20 cellular contexts compared by ENCODE assay signal in the genomic region with DNA sequence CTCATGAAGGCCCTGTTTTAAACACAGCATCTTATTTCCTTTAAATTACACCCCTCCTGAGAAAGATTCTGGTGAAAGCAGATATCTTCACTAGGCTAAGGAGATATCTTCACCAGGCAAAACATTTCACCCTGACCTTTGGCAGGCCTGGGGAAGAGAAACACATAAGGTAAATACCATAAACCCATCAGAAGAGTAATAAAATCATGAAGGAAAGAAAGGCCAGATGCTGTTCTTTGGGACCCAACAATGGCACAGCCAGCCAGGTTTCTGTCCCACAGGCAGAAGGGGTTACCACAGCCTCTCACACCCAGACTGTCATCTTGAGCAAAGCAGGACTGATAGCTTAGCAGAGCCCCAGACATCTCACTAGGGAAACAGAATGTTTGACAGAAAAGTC.
"Had no signal": no experiment of that assay in that cellular context is flagged by ENCODE, and none has a peak within 500 bp of the region (broad histone marks: within the 10 kb centered on the region; RNA-seq: fewer than 3 reads in every experiment).

No MANE protein-coding gene starts in this region.

- H3K9me3 ChIP-seq: ascending aorta, breast epithelium had no signal

- H3K9me3 Mint-ChIP-seq: activated naive CD4-positive, alpha-beta T cell treated with anti-CD3 and anti-CD28 coated beads, Interleukin-2, amount 10 ng/mL, durations not matched to agents 7 days and 5 days; activated T-helper 2 cell treated with anti-CD3 and anti-CD28 coated beads, Interferon-gamma antibody, Interleukin-2, Interleukin-4, amounts not matched to agents 10 μg/mL and 5 μg/mL and 100 μg/mL, durations not matched to agents 14 hours and 24 hours and 36 hours; dendritic cell treated with granulocyte-macrophage colony-stimulating factor and Interleukin-4, amounts not matched to agents 40 ng/mL and 50 ng/mL, for 4 days; effector memory CD8-positive, alpha-beta T cell; naive thymus-derived CD8-positive, alpha-beta T cell; type B pancreatic cell had no signal

- DNase-seq: activated CD4-positive, alpha-beta T cell treated with anti-CD3 and anti-CD28 coated beads, Interleukin-2, amount 50 U/mL, for 4 hours; activated CD4-positive, CD25-positive, alpha-beta regulatory T cell treated with anti-CD3 and anti-CD28 coated beads, Interleukin-2, amount 50 U/mL, for 72 hours; activated naive CD4-positive, alpha-beta T cell treated with anti-CD3 and anti-CD28 coated beads, Interleukin-2, amount 10 ng/mL, durations not matched to agents 7 days and 5 days; cerebellar nuclear complex; effector memory CD8-positive, alpha-beta T cell; head of caudate nucleus; immature natural killer cell; naive thymus-derived CD8-positive, alpha-beta T cell; posterior cingulate gyrus; right cardiac atrium; stimulated activated naive CD8-positive, alpha-beta T cell treated with anti-CD3 and anti-CD28 coated beads, Interleukin-15, Interleukin-2, amounts not matched to agents 100 U/mL and 50 U/mL, for 24 hours; T-helper 1 cell; T1000 had no signal

- H3K27me3 Mint-ChIP-seq: dendritic cell treated with granulocyte-macrophage colony-stimulating factor and Interleukin-4, amounts not matched to agents 40 ng/mL and 50 ng/mL, for 4 days had no signal

- H3K4me1 ChIP-seq: ascending aorta, breast epithelium had no signal

- H3K4me1 Mint-ChIP-seq: activated naive CD4-positive, alpha-beta T cell treated with anti-CD3 and anti-CD28 coated beads, Interleukin-2, amount 10 ng/mL, durations not matched to agents 7 days and 5 days; immature natural killer cell; naive thymus-derived CD8-positive, alpha-beta T cell had no signal

- H3K4me3 ChIP-seq: ascending aorta, breast epithelium, lung, smooth muscle cell had no signal

- H3K4me3 Mint-ChIP-seq: activated naive CD4-positive, alpha-beta T cell treated with anti-CD3 and anti-CD28 coated beads, Interleukin-2, amount 10 ng/mL, durations not matched to agents 7 days and 5 days; dendritic cell treated with granulocyte-macrophage colony-stimulating factor and Interleukin-4, amounts not matched to agents 40 ng/mL and 50 ng/mL, for 4 days; effector memory CD8-positive, alpha-beta T cell; immature natural killer cell; naive thymus-derived CD8-positive, alpha-beta T cell; type B pancreatic cell had no signal

- ATAC-seq: effector memory CD8-positive, alpha-beta T cell; naive thymus-derived CD8-positive, alpha-beta T cell; right cardiac atrium; stimulated activated naive CD8-positive, alpha-beta T cell treated with anti-CD3 and anti-CD28 coated beads, Interleukin-15, Interleukin-2, amounts not matched to agents 100 U/mL and 50 U/mL, for 24 hours had no signal

- H3K36me3 Mint-ChIP-seq: activated naive CD4-positive, alpha-beta T cell treated with anti-CD3 and anti-CD28 coated beads, Interleukin-2, amount 10 ng/mL, durations not matched to agents 7 days and 5 days; immature natural killer cell; naive thymus-derived CD8-positive, alpha-beta T cell; type B pancreatic cell had no signal

- H3K27me3 ChIP-seq: ascending aorta, breast epithelium had no signal

- H3K36me3 ChIP-seq: ascending aorta, breast epithelium had no signal

- H3K4me2 ChIP-seq: smooth muscle cell had no signal

- H3K27ac Mint-ChIP-seq: activated naive CD4-positive, alpha-beta T cell treated with anti-CD3 and anti-CD28 coated beads, Interleukin-2, amount 10 ng/mL, durations not matched to agents 7 days and 5 days; activated T-helper 2 cell treated with anti-CD3 and anti-CD28 coated beads, Interferon-gamma antibody, Interleukin-2, Interleukin-4, amounts not matched to agents 10 μg/mL and 5 μg/mL and 100 μg/mL, durations not matched to agents 14 hours and 24 hours and 36 hours; dendritic cell treated with granulocyte-macrophage colony-stimulating factor and Interleukin-4, amounts not matched to agents 40 ng/mL and 50 ng/mL, for 4 days; effector memory CD8-positive, alpha-beta T cell; immature natural killer cell; naive thymus-derived CD8-positive, alpha-beta T cell; type B pancreatic cell had no signal

- H3K27ac ChIP-seq: ascending aorta, breast epithelium had no signal
